10 cellular contexts compared by ENCODE assay signal in genomic region chr2:20665261-20666113, GRCh38. TPM values are rescaled to one million over a fixed set of nuclear protein-coding genes. Genes with fewer than 3 reads are reported as not detected.
DNase-seq lines count a peak whose midpoint lies in the region; ATAC-seq, FAIRE-seq and TF ChIP-seq lines count a peak whose summit lies in the region.
"Had no signal": no experiment of that assay in that cellular context is flagged by ENCODE, and none has a peak within 500 bp of the region (broad histone marks: within the 10 kb centered on the region; RNA-seq: fewer than 3 reads in every experiment).

No MANE protein-coding gene starts in this region.

- 2 to 6% methylated on average over 56 of the region's 56 CpGs for WGBS in heart right ventricle, 2 donors

- H3K9me3 ChIP-seq in ES-I3 (ENCODE audit: control insufficient read depth, insufficient read depth, low read length) (no peaks in the 10 kb centered on the region), heart right ventricle (no peaks in the 10 kb centered on the region)

- no peak for ATAC-seq in heart right ventricle
- no peak for ATAC-seq in HG02938 (IDR thresholded peaks at IDR 0.05; ENCODE audit: unreplicated experiment)
- no peak for ATAC-seq in GM19395 (IDR thresholded peaks at IDR 0.05; ENCODE audit: unreplicated experiment)

- H3K36me3 ChIP-seq in ES-I3 (ENCODE audit: insufficient read depth, low read length), result no peaks in the 10 kb centered on the region
- no peaks in the 10 kb centered on the region for H3K36me3 ChIP-seq in heart right ventricle
- no peaks in the 10 kb centered on the region for H3K36me3 ChIP-seq in rectal smooth muscle tissue (ENCODE audit: control insufficient read depth, insufficient read depth, low read length)

- no peak for FAIRE-seq in H54 (lab: Jason Lieb, UNC)
- FAIRE-seq: islet of Langerhans had no signal

- peak overlapping the region; percentile 58; the same call in 1 of the 2 replicates for H3K9ac ChIP-seq in ES-I3 (ENCODE audit: low read depth, low read length)
- no peak overlapping the region for H3K9ac ChIP-seq in rectal smooth muscle tissue (ENCODE audit: low read length)

- no peak for TF ChIP-seq POLR2A in H54 (IDR thresholded peaks at IDR 0.05; ENCODE audit: low read depth, low read length)

- peak overlapping the region; percentile 16 to 57 (median 50) for H3K4me3 ChIP-seq in heart right ventricle
- H3K4me3 ChIP-seq in rectal smooth muscle tissue (ENCODE audit: low read length), result peak overlapping the region; percentile 55

- H3K27me3 ChIP-seq in heart right ventricle (peaks cover 30 to 97% (median 96%) of the 10 kb centered on the region in 7 donors), rectal smooth muscle tissue (ENCODE audit: control insufficient read depth, insufficient read depth, low read length) (peaks cover 63% of the 10 kb centered on the region)

- no peak for TF ChIP-seq CTCF in heart right ventricle (IDR thresholded peaks at IDR 0.05)

- DNase-seq in NCI-H524 treated with DMSO at 0.1 percent for 48 hours (lab: John Stamatoyannopoulos, UW), result peak; percentile 4
- DNase-seq in heart right ventricle, result no peak
- no peak for DNase-seq in UCSD-AML1 (lab: John Stamatoyannopoulos, UW; ENCODE audit: unreplicated experiment)
- no peak for DNase-seq in H54 (ENCODE audit: insufficient read length, low spot score)
- DNase-seq: NCI-H774 had no signal

- peaks cover 8% of the 10 kb centered on the region; the same call in 1 of the 2 replicates for H3K4me1 ChIP-seq in ES-I3 (ENCODE audit: insufficient read depth, low read length)
- H3K4me1 ChIP-seq in heart right ventricle, result peaks cover 0 to 31% (median 20%) of the 10 kb centered on the region in 9 donors
- no peaks in the 10 kb centered on the region for H3K4me1 ChIP-seq in rectal smooth muscle tissue (ENCODE audit: control insufficient read depth, insufficient read depth, low read length)

- intact Hi-C loops in heart right ventricle (cut with DNase I), result loop anchor here in 3 of 10 donors (10.0 kb wide), 2 partner anchors 159 to 449 kb away; partner anchors contain the start of gene LDAH (in 1 of the 3)

- H3K27ac ChIP-seq in heart right ventricle (peak overlapping the region in 3 of 10 donors; percentile 15 to 46 (median 37)), rectal smooth muscle tissue (ENCODE audit: low read depth, low read length) (no peak overlapping the region)

RNA-seq across cellular contexts. Expression of gene GDF7, which starts 1.5 kb away (rescaled TPM):
- total RNA-seq in heart right ventricle, result 1 to 10 TPM in 1 of 10 donors, under 1 TPM in 9; 0.10 to 1.2 (median 0.66) TPM
- polyA plus RNA-seq in heart right ventricle, result under 1 TPM; 0.17 to 0.37 TPM

RNA-seq across cellular contexts. Expression of gene HS1BP3, which starts 14.6 kb away (rescaled TPM):
- total RNA-seq in heart right ventricle, result 10 to 100 TPM; 11.3 to 26.3 (median 16.1) TPM
- 10 to 100 TPM; 16.8 to 24.6 TPM for polyA plus RNA-seq in heart right ventricle
